In genomic region chr9:19788614-19789271, GRCh38 we compare ENCODE assay signal across 1 cellular context.
TF ChIP-seq lines count a peak whose summit lies in the region.

TSS of gene SLC24A2 (minus strand) at chr9:19789037.

TF ChIP-seq in WTC11, 78 proteins besides CTCF, POLR2A, EP300 and RAD21 (continued from another document):
- TF ChIP-seq, protein P1, sequence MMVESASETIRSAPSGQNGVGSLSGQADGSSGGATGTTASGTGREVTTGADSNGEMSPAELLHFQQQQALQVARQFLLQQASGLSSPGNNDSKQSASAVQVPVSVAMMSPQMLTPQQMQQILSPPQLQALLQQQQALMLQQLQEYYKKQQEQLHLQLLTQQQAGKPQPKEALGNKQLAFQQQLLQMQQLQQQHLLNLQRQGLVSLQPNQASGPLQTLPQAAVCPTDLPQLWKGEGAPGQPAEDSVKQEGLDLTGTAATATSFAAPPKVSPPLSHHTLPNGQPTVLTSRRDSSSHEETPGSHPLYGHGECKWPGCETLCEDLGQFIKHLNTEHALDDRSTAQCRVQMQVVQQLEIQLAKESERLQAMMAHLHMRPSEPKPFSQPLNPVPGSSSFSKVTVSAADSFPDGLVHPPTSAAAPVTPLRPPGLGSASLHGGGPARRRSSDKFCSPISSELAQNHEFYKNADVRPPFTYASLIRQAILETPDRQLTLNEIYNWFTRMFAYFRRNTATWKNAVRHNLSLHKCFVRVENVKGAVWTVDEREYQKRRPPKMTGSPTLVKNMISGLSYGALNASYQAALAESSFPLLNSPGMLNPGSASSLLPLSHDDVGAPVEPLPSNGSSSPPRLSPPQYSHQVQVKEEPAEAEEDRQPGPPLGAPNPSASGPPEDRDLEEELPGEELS (CRISPR knock-in tag; IDR thresholded peaks at IDR 0.05): peak; percentile 68; the same call in 1 of the 2 replicates
- no peak for TF ChIP-seq SOX15 (CRISPR knock-in tag; IDR thresholded peaks at IDR 0.05)
- TF ChIP-seq PRRX2 (CRISPR knock-in tag; IDR thresholded peaks at IDR 0.05): no peak
- TF ChIP-seq ZNF219 (CRISPR knock-in tag; IDR thresholded peaks at IDR 0.05; ENCODE audit: borderline replicate concordance): no peak
- no peak for TF ChIP-seq CBFB (CRISPR knock-in tag; IDR thresholded peaks at IDR 0.05; ENCODE audit: low read depth)
- no peak for TF ChIP-seq ZNF232 (CRISPR knock-in tag; IDR thresholded peaks at IDR 0.05)
- TF ChIP-seq, protein P2, sequence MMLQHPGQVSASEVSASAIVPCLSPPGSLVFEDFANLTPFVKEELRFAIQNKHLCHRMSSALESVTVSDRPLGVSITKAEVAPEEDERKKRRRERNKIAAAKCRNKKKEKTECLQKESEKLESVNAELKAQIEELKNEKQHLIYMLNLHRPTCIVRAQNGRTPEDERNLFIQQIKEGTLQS (CRISPR knock-in tag; conservative IDR thresholded peaks at IDR 0.05): no peak
- TF ChIP-seq ETV6 (CRISPR knock-in tag; IDR thresholded peaks at IDR 0.05): peak; percentile 77; the same call in 1 of the 2 replicates
- TF ChIP-seq GTF2I (CRISPR knock-in tag; conservative IDR thresholded peaks at IDR 0.05): no peak
